22 cellular contexts compared by ENCODE assay signal in the genomic region with DNA sequence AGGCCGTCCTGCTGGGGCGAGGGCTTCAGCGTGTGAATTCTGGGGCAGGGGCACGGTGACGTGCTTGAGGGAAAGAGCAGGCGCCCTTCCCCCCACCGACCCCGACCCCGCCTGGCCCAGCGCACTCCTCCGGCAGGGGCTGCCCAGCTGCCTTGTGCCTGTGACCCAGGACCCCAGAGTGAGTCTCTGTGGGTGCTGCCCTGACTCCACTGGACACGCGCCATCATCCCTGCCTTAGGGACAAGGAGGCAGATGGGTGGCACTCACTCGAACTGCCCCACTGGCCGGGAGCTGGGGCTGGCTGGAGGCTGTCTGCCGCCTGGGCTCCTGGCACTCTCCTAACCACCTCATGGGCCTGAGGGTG.
A peak's percentile ranks its signal among the peaks of the same experiment; 100 is the strongest.
DNase-seq lines count a peak whose midpoint lies in the region; ATAC-seq and TF ChIP-seq lines count a peak whose summit lies in the region.
"Had no signal": no experiment of that assay in that cellular context is flagged by ENCODE, and none has a peak within 500 bp of the region (broad histone marks: within the 10 kb centered on the region; RNA-seq: fewer than 3 reads in every experiment).

No MANE protein-coding gene starts in this region.

- H3K4me2 ChIP-seq in GM23338 (no peak overlapping the region), mesendoderm (ENCODE audit: low read length) (no peak overlapping the region)
- H3K4me2 ChIP-seq: BLaER1 treated with 17β-estradiol and CSF1 and Interleukin-3, amounts not matched to agents 10 nM and 100 nM; SK-N-SH had no signal

- DNase-seq in 8988T (peak; percentile 38), GM23338 (ENCODE audit: low spot score) (no peak), ecto neural progenitor cell (ENCODE audit: low spot score) (peak; percentile 43), mesendoderm (peak; percentile 19), Kasumi-1 (lab: John Stamatoyannopoulos, UW) (no peak), NCI-H2227 treated with DMSO at 0.1 percent for 48 hours (lab: John Stamatoyannopoulos, UW) (no peak)
- DNase-seq: DMS53; EL; GM23248; NCI-H1105 treated with DMSO at 0.1 percent for 48 hours; NCI-H1694; NCI-H510A; NCI-H748 treated with DMSO at 0.1 percent for 48 hours; NK-92 treated with Interleukin-12 subunit alpha and Interleukin-12 subunit beta, amount 100 ng/mL, for 24 hours; SHP77 treated with DMSO at 0.1 percent for 48 hours had no signal

- TF ChIP-seq CTCF in GM23338 (conservative IDR thresholded peaks at IDR 0.05; ENCODE audit: low read depth in 2 of 2): no peak

- H3K4me1 ChIP-seq in GM23338 (ENCODE audit: insufficient read depth) (no peaks in the 10 kb centered on the region), mesendoderm (ENCODE audit: control insufficient read depth, low read depth, low read length) (no peaks in the 10 kb centered on the region)

- no peaks in the 10 kb centered on the region for H3K9me2 ChIP-seq in GM23338 (ENCODE audit: insufficient read depth)
- H3K9me2 ChIP-seq: SK-N-SH had no signal

- H3K79me1 ChIP-seq in mesendoderm (ENCODE audit: low read length): no peaks in the 10 kb centered on the region

- no peaks in the 10 kb centered on the region for H3K4me1 Mint-ChIP-seq in GM23338

- no peak overlapping the region for H2BK120ac ChIP-seq in mesendoderm (ENCODE audit: low read depth, low read length)

- no peak overlapping the region for H3K4ac ChIP-seq in mesendoderm (ENCODE audit: low read depth, low read length)

- no peak overlapping the region for H4K5ac ChIP-seq in mesendoderm (ENCODE audit: low read length)

- no peak overlapping the region for H3K4me3 Mint-ChIP-seq in GM23338
- H3K4me3 Mint-ChIP-seq: CD8-positive, alpha-beta T cell had no signal

- H3K56ac ChIP-seq in mesendoderm (ENCODE audit: low read length): no peak overlapping the region

- no peak overlapping the region for H2BK5ac ChIP-seq in mesendoderm (ENCODE audit: low read length)

- no peak overlapping the region for H3K9ac ChIP-seq in mesendoderm (ENCODE audit: low read length)
- H3K9ac ChIP-seq: BLaER1 treated with 17β-estradiol and CSF1 and Interleukin-3, amounts not matched to agents 10 nM and 100 nM; GM23248; SK-N-SH had no signal

- H3K36me3 ChIP-seq in GM23338 (ENCODE audit: insufficient read depth) (no peaks in the 10 kb centered on the region), mesendoderm (ENCODE audit: control insufficient read depth, insufficient read depth, low read length) (no peaks in the 10 kb centered on the region)
- H3K36me3 ChIP-seq: BLaER1 treated with 17β-estradiol and CSF1 and Interleukin-3, amounts not matched to agents 10 nM and 100 nM had no signal

- H3K27me3 ChIP-seq in GM23338 (ENCODE audit: insufficient read depth): no peaks in the 10 kb centered on the region
- no peaks in the 10 kb centered on the region for H3K27me3 ChIP-seq in mesendoderm (ENCODE audit: insufficient read depth, low read length, poor library complexity)

- H4K8ac ChIP-seq in mesendoderm (ENCODE audit: low read depth, low read length): no peak overlapping the region

- H3K27ac ChIP-seq in GM23338 (ENCODE audit: low read depth) (no peak overlapping the region), mesendoderm (ENCODE audit: low read depth, low read length) (no peak overlapping the region)
- H3K27ac ChIP-seq: BLaER1 treated with 17β-estradiol and CSF1 and Interleukin-3, amounts not matched to agents 10 nM and 100 nM; GM23248 had no signal

- H2BK15ac ChIP-seq in mesendoderm (replicated peaks; ENCODE audit: low read depth): no peak overlapping the region

- H3K4me3 ChIP-seq in GM23338: no peak overlapping the region
- no peak overlapping the region for H3K4me3 ChIP-seq in mesendoderm (ENCODE audit: low read length)
- H3K4me3 ChIP-seq: BLaER1 treated with 17β-estradiol and CSF1 and Interleukin-3, amounts not matched to agents 10 nM and 100 nM; GM12878; GM23248; K562 had no signal

- H3K23ac ChIP-seq in mesendoderm (ENCODE audit: low read length): no peak overlapping the region

- no peaks in the 10 kb centered on the region for H3K79me2 ChIP-seq in GM23338 (replicated peaks; ENCODE audit: insufficient read depth)
- no peaks in the 10 kb centered on the region for H3K79me2 ChIP-seq in mesendoderm (ENCODE audit: control insufficient read depth, insufficient read depth, low read length)

- no peaks in the 10 kb centered on the region for H3F3A ChIP-seq in GM23338 (replicated peaks; ENCODE audit: low read depth)

- no CpG with 5 or more reads among the region's 16 CpGs for WGBS in mesendoderm (ENCODE audit: extremely low coverage, insufficient coverage, low lambda C conversion rate)

- H4K20me1 ChIP-seq in GM23338 (replicated peaks; ENCODE audit: insufficient read depth): no peaks in the 10 kb centered on the region

- H3K18ac ChIP-seq in mesendoderm (ENCODE audit: low read length): no peak overlapping the region

- H3K27ac Mint-ChIP-seq in GM23338: no peak overlapping the region
- H3K27ac Mint-ChIP-seq: CD8-positive, alpha-beta T cell had no signal

- ATAC-seq in GM23338 (peak; percentile 54), HG02588 (IDR thresholded peaks at IDR 0.05; ENCODE audit: unreplicated experiment) (no peak), GM21360 (IDR thresholded peaks at IDR 0.05; ENCODE audit: unreplicated experiment) (no peak)
- ATAC-seq: CD8-positive, alpha-beta T cell; GM12878 had no signal

- no peak overlapping the region; the same call in 1 of the 2 replicates for H2AFZ ChIP-seq in GM23338
- H2AFZ ChIP-seq: GM23248 had no signal

- H3K27me3 Mint-ChIP-seq in GM23338 (ENCODE audit: insufficient read depth, low read depth, poor library complexity): peaks cover 10% of the 10 kb centered on the region

- no peaks in the 10 kb centered on the region; the same call in 2 of the 3 replicates for H3K9me3 Mint-ChIP-seq in GM23338
- H3K9me3 Mint-ChIP-seq: CD8-positive, alpha-beta T cell had no signal

- no peak overlapping the region for H2AK5ac ChIP-seq in mesendoderm (ENCODE audit: low read length)

- H3K36me3 Mint-ChIP-seq in GM23338 (ENCODE audit: low read depth): no peaks in the 10 kb centered on the region
- H3K36me3 Mint-ChIP-seq: CD8-positive, alpha-beta T cell had no signal

TF ChIP-seq in GM23338, 12 proteins besides CTCF, POLR2A, EP300 and RAD21 (continues in another document):
- TF ChIP-seq REST (IDR thresholded peaks at IDR 0.05; ENCODE audit: unreplicated experiment): no peak
- no peak for TF ChIP-seq ZNF331 (CRISPR knock-in tag; IDR thresholded peaks at IDR 0.05; ENCODE audit: low read depth)
- TF ChIP-seq JUNB (IDR thresholded peaks at IDR 0.05; ENCODE audit: unreplicated experiment): no peak
- TF ChIP-seq EZH2 (IDR thresholded peaks at IDR 0.05; ENCODE audit: low read depth, unreplicated experiment): no peak
- TF ChIP-seq ZNF114 (CRISPR knock-in tag; IDR thresholded peaks at IDR 0.05): no peak

Comparison
In these comparisons a context has a peak if more than half of its experiments do, and no peak if none do; other contexts are left out.
1. DNase-seq: peak in 8988T (single experiment), ecto neural progenitor cell (single experiment) and mesendoderm (single experiment); none in GM23338 (single experiment), Kasumi-1 (0 of 2) and NCI-H2227 treated with DMSO at 0.1 percent for 48 hours (single experiment).